Comparison of ENCODE assay signal across 2 cellular contexts in the genomic region with DNA sequence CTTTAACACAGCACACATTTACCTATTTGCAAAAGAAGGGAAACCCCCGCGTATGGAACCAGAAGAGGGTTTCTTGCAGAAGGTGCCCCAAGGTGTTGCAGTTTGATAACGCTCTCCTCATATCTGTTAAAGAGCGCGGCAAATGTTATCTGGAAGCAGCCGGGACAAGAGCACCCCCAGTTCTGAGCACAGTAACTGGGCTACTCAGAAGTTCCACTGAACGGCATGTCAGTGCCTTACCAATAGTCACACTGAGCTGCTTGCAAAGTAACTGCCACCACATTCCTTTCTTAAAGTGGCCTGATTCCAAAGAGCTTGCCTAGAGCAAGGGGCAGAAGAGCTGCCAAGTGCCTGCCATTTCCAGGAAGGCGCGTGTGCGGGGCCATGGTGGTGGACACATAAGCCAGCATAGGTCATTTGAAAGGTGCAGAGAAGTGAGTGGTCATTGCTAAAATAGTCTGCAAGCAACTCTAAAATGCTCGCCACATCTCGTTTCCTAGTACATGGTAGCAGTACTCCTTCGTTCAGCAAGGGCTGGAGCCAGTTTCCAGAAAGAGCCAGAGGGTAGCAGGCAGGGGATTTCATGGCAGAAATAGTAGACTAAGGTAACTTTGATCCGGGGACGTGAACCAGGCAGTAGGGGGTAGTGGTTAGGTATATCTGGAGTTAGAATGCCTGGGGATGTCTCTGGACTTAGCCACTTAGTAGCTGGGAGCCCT.
TF ChIP-seq lines count a peak whose summit lies in the region.

No MANE protein-coding gene starts in this region.

TF ChIP-seq in GM23338, 12 proteins besides CTCF, POLR2A, EP300 and RAD21 (continues in another document):
- no peak for TF ChIP-seq EZH2 (IDR thresholded peaks at IDR 0.05; ENCODE audit: low read depth, unreplicated experiment)
- TF ChIP-seq, protein P1, sequence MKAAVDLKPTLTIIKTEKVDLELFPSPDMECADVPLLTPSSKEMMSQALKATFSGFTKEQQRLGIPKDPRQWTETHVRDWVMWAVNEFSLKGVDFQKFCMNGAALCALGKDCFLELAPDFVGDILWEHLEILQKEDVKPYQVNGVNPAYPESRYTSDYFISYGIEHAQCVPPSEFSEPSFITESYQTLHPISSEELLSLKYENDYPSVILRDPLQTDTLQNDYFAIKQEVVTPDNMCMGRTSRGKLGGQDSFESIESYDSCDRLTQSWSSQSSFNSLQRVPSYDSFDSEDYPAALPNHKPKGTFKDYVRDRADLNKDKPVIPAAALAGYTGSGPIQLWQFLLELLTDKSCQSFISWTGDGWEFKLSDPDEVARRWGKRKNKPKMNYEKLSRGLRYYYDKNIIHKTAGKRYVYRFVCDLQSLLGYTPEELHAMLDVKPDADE (IDR thresholded peaks at IDR 0.05) = no peak
- TF ChIP-seq CREB1 (CRISPR knock-in tag; IDR thresholded peaks at IDR 0.05; ENCODE audit: low read depth) = no peak
- TF ChIP-seq REST (IDR thresholded peaks at IDR 0.05; ENCODE audit: unreplicated experiment) = no peak
- no peak for TF ChIP-seq NANOG (IDR thresholded peaks at IDR 0.05; ENCODE audit: borderline replicate concordance)
- no peak for TF ChIP-seq ZNF462 (CRISPR knock-in tag; IDR thresholded peaks at IDR 0.05)
- no peak for TF ChIP-seq EZH2phosphoT487 (IDR thresholded peaks at IDR 0.05; ENCODE audit: unreplicated experiment)
- no peak for TF ChIP-seq ZNF331 (CRISPR knock-in tag; IDR thresholded peaks at IDR 0.05; ENCODE audit: low read depth)

TF ChIP-seq in K562, 482 proteins besides CTCF, POLR2A, EP300 and RAD21 (continues in another document):
- TF ChIP-seq FOXK2 (conservative IDR thresholded peaks at IDR 0.05 in 1 of 2, IDR thresholded peaks at IDR 0.05 in 1 of 2; ENCODE audit: low read depth in 2 of 2) (no peak), ZBTB7A (IDR thresholded peaks at IDR 0.05; ENCODE audit: borderline replicate concordance, control insufficient read depth, low read depth, low read length) (0 out of 2 replicates have a peak, but pooled peaks have one; percentile 6), MAFG (tag; conservative IDR thresholded peaks at IDR 0.05) (no peak), SMARCA4 (IDR thresholded peaks at IDR 0.05) (peak; percentile 81; the same call in 1 of the 2 replicates), MAZ (CRISPR knock-in tag; conservative IDR thresholded peaks at IDR 0.05 in 1 of 2, IDR thresholded peaks at IDR 0.05 in 1 of 2) (peak in 1 of 2 experiments; percentile 12; a peak in 1 of 4 replicates), DIDO1 (tag; IDR thresholded peaks at IDR 0.05; ENCODE audit: low read depth) (no peak), ZFP91 (CRISPR knock-in tag; IDR thresholded peaks at IDR 0.05) (peak; percentile 61; the same call in 1 of the 2 replicates), FOXM1 (IDR thresholded peaks at IDR 0.05; ENCODE audit: low read depth) (peak; percentile 59), FOXM1 (CRISPR knock-in tag; IDR thresholded peaks at IDR 0.05; ENCODE audit: low read depth) (no peak), NRF1 (conservative IDR thresholded peaks at IDR 0.05 in 1 of 2, IDR thresholded peaks at IDR 0.05 in 1 of 2) (0 out of 4 replicates have a peak, but pooled peaks of 1 of the 2 experiments have one; percentile 30), ZNF551 (CRISPR knock-in tag; IDR thresholded peaks at IDR 0.05) (no peak), ZC3H8 (IDR thresholded peaks at IDR 0.05) (no peak), NR2C2 (CRISPR knock-in tag; IDR thresholded peaks at IDR 0.05) (no peak), NR2C2 (tag; IDR thresholded peaks at IDR 0.05) (peak; percentile 11; the same call in 1 of the 2 replicates), RB1 (IDR thresholded peaks at IDR 0.05; ENCODE audit: low read depth) (peak; percentile 68; the same call in 1 of the 2 replicates), DPF2 (IDR thresholded peaks at IDR 0.05) (peak; percentile 85), NBN (IDR thresholded peaks at IDR 0.05; ENCODE audit: low read depth) (no peak), JUN (IDR thresholded peaks at IDR 0.05; ENCODE audit: borderline replicate concordance, low read depth, low read length) (peak; percentile 37; the same call in 1 of the 2 replicates), JUN (CRISPR knock-in tag; IDR thresholded peaks at IDR 0.05; ENCODE audit: borderline replicate concordance) (no peak), TAL1 (IDR thresholded peaks at IDR 0.05) (peak; percentile 89), GATA2 (CRISPR knock-in tag; IDR thresholded peaks at IDR 0.05) (peak; percentile 67)
- TF ChIP-seq, protein P2, sequence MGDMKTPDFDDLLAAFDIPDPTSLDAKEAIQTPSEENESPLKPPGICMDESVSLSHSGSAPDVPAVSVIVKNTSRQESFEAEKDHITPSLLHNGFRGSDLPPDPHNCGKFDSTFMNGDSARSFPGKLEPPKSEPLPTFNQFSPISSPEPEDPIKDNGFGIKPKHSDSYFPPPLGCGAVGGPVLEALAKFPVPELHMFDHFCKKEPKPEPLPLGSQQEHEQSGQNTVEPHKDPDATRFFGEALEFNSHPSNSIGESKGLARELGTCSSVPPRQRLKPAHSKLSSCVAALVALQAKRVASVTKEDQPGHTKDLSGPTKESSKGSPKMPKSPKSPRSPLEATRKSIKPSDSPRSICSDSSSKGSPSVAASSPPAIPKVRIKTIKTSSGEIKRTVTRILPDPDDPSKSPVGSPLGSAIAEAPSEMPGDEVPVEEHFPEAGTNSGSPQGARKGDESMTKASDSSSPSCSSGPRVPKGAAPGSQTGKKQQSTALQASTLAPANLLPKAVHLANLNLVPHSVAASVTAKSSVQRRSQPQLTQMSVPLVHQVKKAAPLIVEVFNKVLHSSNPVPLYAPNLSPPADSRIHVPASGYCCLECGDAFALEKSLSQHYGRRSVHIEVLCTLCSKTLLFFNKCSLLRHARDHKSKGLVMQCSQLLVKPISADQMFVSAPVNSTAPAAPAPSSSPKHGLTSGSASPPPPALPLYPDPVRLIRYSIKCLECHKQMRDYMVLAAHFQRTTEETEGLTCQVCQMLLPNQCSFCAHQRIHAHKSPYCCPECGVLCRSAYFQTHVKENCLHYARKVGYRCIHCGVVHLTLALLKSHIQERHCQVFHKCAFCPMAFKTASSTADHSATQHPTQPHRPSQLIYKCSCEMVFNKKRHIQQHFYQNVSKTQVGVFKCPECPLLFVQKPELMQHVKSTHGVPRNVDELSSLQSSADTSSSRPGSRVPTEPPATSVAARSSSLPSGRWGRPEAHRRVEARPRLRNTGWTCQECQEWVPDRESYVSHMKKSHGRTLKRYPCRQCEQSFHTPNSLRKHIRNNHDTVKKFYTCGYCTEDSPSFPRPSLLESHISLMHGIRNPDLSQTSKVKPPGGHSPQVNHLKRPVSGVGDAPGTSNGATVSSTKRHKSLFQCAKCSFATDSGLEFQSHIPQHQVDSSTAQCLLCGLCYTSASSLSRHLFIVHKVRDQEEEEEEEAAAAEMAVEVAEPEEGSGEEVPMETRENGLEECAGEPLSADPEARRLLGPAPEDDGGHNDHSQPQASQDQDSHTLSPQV (IDR thresholded peaks at IDR 0.05) = peak; percentile 81
- TF ChIP-seq, protein P3, sequence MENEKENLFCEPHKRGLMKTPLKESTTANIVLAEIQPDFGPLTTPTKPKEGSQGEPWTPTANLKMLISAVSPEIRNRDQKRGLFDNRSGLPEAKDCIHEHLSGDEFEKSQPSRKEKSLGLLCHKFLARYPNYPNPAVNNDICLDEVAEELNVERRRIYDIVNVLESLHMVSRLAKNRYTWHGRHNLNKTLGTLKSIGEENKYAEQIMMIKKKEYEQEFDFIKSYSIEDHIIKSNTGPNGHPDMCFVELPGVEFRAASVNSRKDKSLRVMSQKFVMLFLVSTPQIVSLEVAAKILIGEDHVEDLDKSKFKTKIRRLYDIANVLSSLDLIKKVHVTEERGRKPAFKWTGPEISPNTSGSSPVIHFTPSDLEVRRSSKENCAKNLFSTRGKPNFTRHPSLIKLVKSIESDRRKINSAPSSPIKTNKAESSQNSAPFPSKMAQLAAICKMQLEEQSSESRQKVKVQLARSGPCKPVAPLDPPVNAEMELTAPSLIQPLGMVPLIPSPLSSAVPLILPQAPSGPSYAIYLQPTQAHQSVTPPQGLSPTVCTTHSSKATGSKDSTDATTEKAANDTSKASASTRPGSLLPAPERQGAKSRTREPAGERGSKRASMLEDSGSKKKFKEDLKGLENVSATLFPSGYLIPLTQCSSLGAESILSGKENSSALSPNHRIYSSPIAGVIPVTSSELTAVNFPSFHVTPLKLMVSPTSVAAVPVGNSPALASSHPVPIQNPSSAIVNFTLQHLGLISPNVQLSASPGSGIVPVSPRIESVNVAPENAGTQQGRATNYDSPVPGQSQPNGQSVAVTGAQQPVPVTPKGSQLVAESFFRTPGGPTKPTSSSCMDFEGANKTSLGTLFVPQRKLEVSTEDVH (IDR thresholded peaks at IDR 0.05; ENCODE audit: low read depth, partially characterized antibody) = peak; percentile 84
- TF ChIP-seq, protein P4, sequence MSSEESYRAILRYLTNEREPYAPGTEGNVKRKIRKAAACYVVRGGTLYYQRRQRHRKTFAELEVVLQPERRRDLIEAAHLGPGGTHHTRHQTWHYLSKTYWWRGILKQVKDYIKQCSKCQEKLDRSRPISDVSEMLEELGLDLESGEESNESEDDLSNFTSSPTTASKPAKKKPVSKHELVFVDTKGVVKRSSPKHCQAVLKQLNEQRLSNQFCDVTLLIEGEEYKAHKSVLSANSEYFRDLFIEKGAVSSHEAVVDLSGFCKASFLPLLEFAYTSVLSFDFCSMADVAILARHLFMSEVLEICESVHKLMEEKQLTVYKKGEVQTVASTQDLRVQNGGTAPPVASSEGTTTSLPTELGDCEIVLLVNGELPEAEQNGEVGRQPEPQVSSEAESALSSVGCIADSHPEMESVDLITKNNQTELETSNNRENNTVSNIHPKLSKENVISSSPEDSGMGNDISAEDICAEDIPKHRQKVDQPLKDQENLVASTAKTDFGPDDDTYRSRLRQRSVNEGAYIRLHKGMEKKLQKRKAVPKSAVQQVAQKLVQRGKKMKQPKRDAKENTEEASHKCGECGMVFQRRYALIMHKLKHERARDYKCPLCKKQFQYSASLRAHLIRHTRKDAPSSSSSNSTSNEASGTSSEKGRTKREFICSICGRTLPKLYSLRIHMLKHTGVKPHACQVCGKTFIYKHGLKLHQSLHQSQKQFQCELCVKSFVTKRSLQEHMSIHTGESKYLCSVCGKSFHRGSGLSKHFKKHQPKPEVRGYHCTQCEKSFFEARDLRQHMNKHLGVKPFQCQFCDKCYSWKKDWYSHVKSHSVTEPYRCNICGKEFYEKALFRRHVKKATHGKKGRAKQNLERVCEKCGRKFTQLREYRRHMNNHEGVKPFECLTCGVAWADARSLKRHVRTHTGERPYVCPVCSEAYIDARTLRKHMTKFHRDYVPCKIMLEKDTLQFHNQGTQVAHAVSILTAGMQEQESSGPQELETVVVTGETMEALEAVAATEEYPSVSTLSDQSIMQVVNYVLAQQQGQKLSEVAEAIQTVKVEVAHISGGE (CRISPR knock-in tag; IDR thresholded peaks at IDR 0.05) = peak in 1 of 3 experiments; percentile 54; a peak in 1 of 6 replicates
- TF ChIP-seq, protein P5, sequence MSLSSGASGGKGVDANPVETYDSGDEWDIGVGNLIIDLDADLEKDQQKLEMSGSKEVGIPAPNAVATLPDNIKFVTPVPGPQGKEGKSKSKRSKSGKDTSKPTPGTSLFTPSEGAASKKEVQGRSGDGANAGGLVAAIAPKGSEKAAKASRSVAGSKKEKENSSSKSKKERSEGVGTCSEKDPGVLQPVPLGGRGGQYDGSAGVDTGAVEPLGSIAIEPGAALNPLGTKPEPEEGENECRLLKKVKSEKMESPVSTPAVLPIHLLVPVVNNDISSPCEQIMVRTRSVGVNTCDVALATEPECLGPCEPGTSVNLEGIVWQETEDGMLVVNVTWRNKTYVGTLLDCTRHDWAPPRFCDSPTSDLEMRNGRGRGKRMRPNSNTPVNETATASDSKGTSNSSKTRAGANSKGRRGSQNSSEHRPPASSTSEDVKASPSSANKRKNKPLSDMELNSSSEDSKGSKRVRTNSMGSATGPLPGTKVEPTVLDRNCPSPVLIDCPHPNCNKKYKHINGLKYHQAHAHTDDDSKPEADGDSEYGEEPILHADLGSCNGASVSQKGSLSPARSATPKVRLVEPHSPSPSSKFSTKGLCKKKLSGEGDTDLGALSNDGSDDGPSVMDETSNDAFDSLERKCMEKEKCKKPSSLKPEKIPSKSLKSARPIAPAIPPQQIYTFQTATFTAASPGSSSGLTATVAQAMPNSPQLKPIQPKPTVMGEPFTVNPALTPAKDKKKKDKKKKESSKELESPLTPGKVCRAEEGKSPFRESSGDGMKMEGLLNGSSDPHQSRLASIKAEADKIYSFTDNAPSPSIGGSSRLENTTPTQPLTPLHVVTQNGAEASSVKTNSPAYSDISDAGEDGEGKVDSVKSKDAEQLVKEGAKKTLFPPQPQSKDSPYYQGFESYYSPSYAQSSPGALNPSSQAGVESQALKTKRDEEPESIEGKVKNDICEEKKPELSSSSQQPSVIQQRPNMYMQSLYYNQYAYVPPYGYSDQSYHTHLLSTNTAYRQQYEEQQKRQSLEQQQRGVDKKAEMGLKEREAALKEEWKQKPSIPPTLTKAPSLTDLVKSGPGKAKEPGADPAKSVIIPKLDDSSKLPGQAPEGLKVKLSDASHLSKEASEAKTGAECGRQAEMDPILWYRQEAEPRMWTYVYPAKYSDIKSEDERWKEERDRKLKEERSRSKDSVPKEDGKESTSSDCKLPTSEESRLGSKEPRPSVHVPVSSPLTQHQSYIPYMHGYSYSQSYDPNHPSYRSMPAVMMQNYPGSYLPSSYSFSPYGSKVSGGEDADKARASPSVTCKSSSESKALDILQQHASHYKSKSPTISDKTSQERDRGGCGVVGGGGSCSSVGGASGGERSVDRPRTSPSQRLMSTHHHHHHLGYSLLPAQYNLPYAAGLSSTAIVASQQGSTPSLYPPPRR (CRISPR knock-in tag; IDR thresholded peaks at IDR 0.05; ENCODE audit: borderline replicate concordance) = no peak
- TF ChIP-seq, protein P6, sequence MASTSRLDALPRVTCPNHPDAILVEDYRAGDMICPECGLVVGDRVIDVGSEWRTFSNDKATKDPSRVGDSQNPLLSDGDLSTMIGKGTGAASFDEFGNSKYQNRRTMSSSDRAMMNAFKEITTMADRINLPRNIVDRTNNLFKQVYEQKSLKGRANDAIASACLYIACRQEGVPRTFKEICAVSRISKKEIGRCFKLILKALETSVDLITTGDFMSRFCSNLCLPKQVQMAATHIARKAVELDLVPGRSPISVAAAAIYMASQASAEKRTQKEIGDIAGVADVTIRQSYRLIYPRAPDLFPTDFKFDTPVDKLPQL (IDR thresholded peaks at IDR 0.05; ENCODE audit: extremely low read depth, insufficient read length) = no peak
- TF ChIP-seq, protein P7, sequence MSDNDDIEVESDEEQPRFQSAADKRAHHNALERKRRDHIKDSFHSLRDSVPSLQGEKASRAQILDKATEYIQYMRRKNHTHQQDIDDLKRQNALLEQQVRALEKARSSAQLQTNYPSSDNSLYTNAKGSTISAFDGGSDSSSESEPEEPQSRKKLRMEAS (CRISPR knock-in tag; IDR thresholded peaks at IDR 0.05) = no peak
